8 cellular contexts compared by ENCODE assay signal in the genomic region with DNA sequence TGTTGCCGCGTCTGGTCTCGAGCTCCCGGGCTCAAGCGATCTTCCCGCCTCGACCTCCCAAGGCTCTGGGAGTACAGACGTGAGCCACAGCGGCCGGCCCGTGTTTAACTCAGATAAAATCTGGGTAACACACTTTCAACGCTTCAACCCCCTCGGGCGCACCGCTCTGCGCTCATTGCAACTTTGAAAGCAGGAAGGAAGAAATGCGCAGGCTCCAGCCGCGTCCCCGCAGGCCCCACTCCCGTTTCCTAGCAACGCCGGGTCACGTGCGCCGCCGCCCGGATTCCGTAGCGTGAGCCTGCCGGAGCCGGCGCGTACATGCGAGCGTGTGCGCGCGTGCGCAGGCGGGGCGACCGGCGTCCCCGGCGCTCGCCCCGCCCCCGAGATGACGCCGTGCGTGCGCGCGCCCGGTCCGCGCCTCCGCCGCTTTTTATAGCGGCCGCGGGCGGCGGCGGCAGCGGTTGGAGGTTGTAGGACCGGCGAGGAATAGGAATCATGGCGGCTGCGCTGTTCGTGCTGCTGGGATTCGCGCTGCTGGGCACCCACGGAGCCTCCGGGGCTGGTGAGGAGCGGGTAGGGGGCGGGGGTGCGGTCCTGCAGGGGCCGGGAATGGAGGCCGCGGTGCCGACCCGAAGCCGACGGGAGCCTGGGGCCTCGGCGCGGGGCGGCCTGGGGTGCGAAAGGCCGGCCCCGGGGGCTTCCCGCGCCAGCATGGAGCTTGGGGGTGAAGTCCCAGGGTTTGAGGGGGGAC. TPM values are rescaled to one million over a fixed set of nuclear protein-coding genes. Genes with fewer than 3 reads are reported as not detected.
DNase-seq lines count a peak whose midpoint lies in the region; ATAC-seq and TF ChIP-seq lines count a peak whose summit lies in the region.

A gene (plus strand): TSS at position 457 of the 751 bp plus-strand sequence. CDS start 39 bp downstream, at position 496.

- BruUV-seq in PC-9 (replicated peaks; lab: Mats Ljungman, UMichigan): no TSS peak

- DNase-seq in DMS 273 treated with DMSO at 0.1 percent for 48 hours (lab: John Stamatoyannopoulos, UW): peak; percentile 93
- peak; percentile 97 for DNase-seq in Jurkat, Clone E6-1 (ENCODE audit: low read depth, low spot score)
- peak; percentile 90 to 98 for DNase-seq in PC-9
- DNase-seq in activated T-cell treated with anti-CD3 and anti-CD28 coated beads, Interleukin-2, amount 50 U/mL, for 1 hour: peak; percentile 97
- DNase-seq in epithelial cell of proximal tubule (ENCODE audit: low read depth): no peak
- peak; percentile 99 for DNase-seq in stimulated activated CD8-positive, alpha-beta memory T cell treated with anti-CD3 and anti-CD28 coated beads, Interleukin-4, amount 100 ng/mL, for 48 hours

- POLR2A ChIA-PET in PC-9 (lab: Charles Lee; ENCODE audit: unreplicated experiment): interaction anchor here (0.6 to 1.1 kb wide), 4 partner anchors 16 to 503 kb away, joined by 3 to 28 read pairs (median 6); no protein-coding TSS in a partner anchor

- no peaks in the 10 kb centered on the region for H3K36me3 ChIP-seq in PC-9 (ENCODE audit: low read depth)
- peaks cover 2 to 7% of the 10 kb centered on the region in 2 donors for H3K36me3 ChIP-seq in mucosa of rectum (ENCODE audit: control insufficient read depth in 2 of 2, insufficient read depth in 2 of 2, low read length in 2 of 2)

- intact Hi-C loops in PC-9 (cut with micrococcal nuclease; ENCODE audit: unreplicated experiment): loop anchor here (1.0 to 10.0 kb wide), 3 partner anchors 37 to 352 kb away; a partner anchor contains a TSS

- peaks cover 52% of the 10 kb centered on the region for H3F3A ChIP-seq in PC-9 (ENCODE audit: insufficient read depth, low read depth)

- peak within 1 kb of the TSS; percentile 64 for H3K27ac ChIP-seq in PC-9
- H3K27ac ChIP-seq in mucosa of rectum (ENCODE audit: low read depth in 2 of 2, low read length in 2 of 2): peak within 1 kb of the TSS; percentile 92

- CTCF ChIA-PET in PC-9 (lab: Charles Lee): no interaction called here

- H3K4me1 ChIP-seq in PC-9 (replicated peaks; ENCODE audit: insufficient read depth) (peaks cover 33% of the 10 kb centered on the region), mucosa of rectum (ENCODE audit: control insufficient read depth in 2 of 2, insufficient read depth in 2 of 2, low read length in 2 of 2) (peaks cover 29% of the 10 kb centered on the region in 2 donors)

- ATAC-seq in GM21619 (IDR thresholded peaks at IDR 0.05; ENCODE audit: unreplicated experiment): peak; percentile 58

- peak within 1 kb of the TSS; percentile 92 for H3K4me3 ChIP-seq in Jurkat, Clone E6-1 (ENCODE audit: low read length)
- peak within 1 kb of the TSS; percentile 97 for H3K4me3 ChIP-seq in PC-9
- peak within 1 kb of the TSS; percentile 91 for H3K4me3 ChIP-seq in epithelial cell of proximal tubule (ENCODE audit: low read depth, low read length)
- H3K4me3 ChIP-seq in mucosa of rectum (ENCODE audit: low read length in 2 of 2): peak within 1 kb of the TSS; percentile 86 to 91

- H3K9me3 ChIP-seq in PC-9 (ENCODE audit: insufficient read depth, low read depth) (no peaks in the 10 kb centered on the region), mucosa of rectum (ENCODE audit: control insufficient read depth in 2 of 2, low read length in 2 of 2) (no peaks in the 10 kb centered on the region)

- H3K27me3 ChIP-seq in PC-9 (ENCODE audit: insufficient read depth, low read depth) (no peaks in the 10 kb centered on the region), mucosa of rectum (ENCODE audit: control insufficient read depth in 2 of 2, insufficient read depth in 2 of 2, low read length in 2 of 2) (no peaks in the 10 kb centered on the region)

- TF ChIP-seq CTCF in PC-9 (conservative IDR thresholded peaks at IDR 0.05) (no peak), epithelial cell of proximal tubule (conservative IDR thresholded peaks at IDR 0.05; ENCODE audit: low read depth, low read length) (no peak)

- H3K9ac ChIP-seq in mucosa of rectum (ENCODE audit: low read depth in 1 of 2, low read length in 2 of 2): peak within 1 kb of the TSS; percentile 93 to 96

- H3K9me2 ChIP-seq in PC-9 (ENCODE audit: insufficient read depth): no peaks in the 10 kb centered on the region

- H3K4me2 ChIP-seq in PC-9: peak within 1 kb of the TSS; percentile 83

- peaks cover 32% of the 10 kb centered on the region for H4K20me1 ChIP-seq in PC-9 (ENCODE audit: insufficient read depth)

- peaks cover 48% of the 10 kb centered on the region for H3K79me2 ChIP-seq in PC-9 (ENCODE audit: low read depth)

- H2AFZ ChIP-seq in PC-9: peak within 1 kb of the TSS; percentile 90

RNA-seq across cellular contexts. Expression of the gene that starts here (rescaled TPM):
- 270 TPM for polyA plus RNA-seq in Jurkat, Clone E6-1 (2012; ENCODE audit: insufficient read depth, insufficient read length)
- total RNA-seq in PC-9 (2021) (772 and 823 TPM in 2 replicates), epithelial cell of proximal tubule (705 and 835 TPM in 2 replicates)
